ENCODE assay signal across 10 cellular contexts in the genomic region with DNA sequence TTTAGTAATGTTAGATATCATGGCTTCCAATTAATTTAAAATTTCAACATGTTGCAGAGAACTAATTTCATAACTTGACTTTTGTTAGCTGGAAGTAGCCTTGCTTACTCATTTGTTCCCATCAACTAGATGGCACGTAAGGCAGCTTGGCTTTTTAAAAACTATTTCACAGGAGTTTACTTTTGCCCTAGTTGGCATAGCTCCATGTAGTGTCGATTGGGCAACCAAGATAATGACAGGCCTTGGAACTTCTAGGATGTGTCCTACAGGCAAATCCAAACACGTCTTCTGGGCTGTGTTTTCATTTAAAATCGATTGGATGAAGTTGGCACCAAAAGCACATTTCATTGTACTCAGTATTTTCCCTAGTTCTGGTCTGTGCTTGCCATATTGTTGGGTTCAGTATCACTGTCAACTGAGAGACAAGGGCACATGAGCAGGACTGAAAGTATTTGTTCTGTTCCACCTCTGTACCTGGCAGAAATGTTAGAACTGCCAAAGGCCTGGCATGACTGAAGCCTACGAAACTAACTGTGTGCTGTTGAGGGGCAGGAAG. TPM values are rescaled to one million over a fixed set of nuclear protein-coding genes. Genes with fewer than 3 reads are reported as not detected.
DNase-seq lines count a peak whose midpoint lies in the region; ATAC-seq and TF ChIP-seq lines count a peak whose summit lies in the region.
"Had no signal": no experiment of that assay in that cellular context is flagged by ENCODE, and none has a peak within 500 bp of the region (broad histone marks: within the 10 kb centered on the region; RNA-seq: fewer than 3 reads in every experiment).

No MANE protein-coding gene starts in this region.

- intact Hi-C loops in left ventricle myocardium inferior (cut with micrococcal nuclease): no loop called here

- H3K27ac Mint-ChIP-seq in natural killer cell treated with Interleukin-12 subunit alpha and Interleukin-12 subunit beta and Interleukin-15 and Interleukin-18, amount 100 ng/mL, for 72 hours: no peak overlapping the region
- H3K27ac Mint-ChIP-seq: stimulated activated memory B cell treated with anti-CD40 and anti-IgM and Interleukin-4, amounts not matched to agents 10 μg/mL and 1 μg/mL and 100 μg/mL, for 72 hours had no signal

- H3K27me3 ChIP-seq in left ventricle myocardium inferior (ENCODE audit: low read depth) (no peaks in the 10 kb centered on the region), subcutaneous abdominal adipose tissue (ENCODE audit: control insufficient read depth in 5 of 5, insufficient read depth in 4 of 5, low read length in 5 of 5) (no peaks in the 10 kb centered on the region)
- H3K27me3 ChIP-seq: SJSA1 had no signal

- H3K36me3 ChIP-seq in left ventricle myocardium inferior (peaks cover 56% of the 10 kb centered on the region), subcutaneous abdominal adipose tissue (ENCODE audit: control insufficient read depth in 5 of 5, insufficient read depth in 5 of 5, low read length in 5 of 5) (peaks cover 6 to 28% (median 26%) of the 10 kb centered on the region in 5 donors)

- no peaks in the 10 kb centered on the region for H3K27me3 Mint-ChIP-seq in natural killer cell treated with Interleukin-12 subunit alpha and Interleukin-12 subunit beta and Interleukin-15 and Interleukin-18, amount 100 ng/mL, for 72 hours
- H3K27me3 Mint-ChIP-seq: stimulated activated memory B cell treated with anti-CD40 and anti-IgM and Interleukin-4, amounts not matched to agents 10 μg/mL and 1 μg/mL and 100 μg/mL, for 72 hours had no signal

- DNase-seq in HPDE6-E6E7 (ENCODE audit: extremely low spot score): peak; percentile 60
- DNase-seq in left ventricle myocardium inferior: no peak
- no peak for DNase-seq in stimulated activated CD4-positive, alpha-beta T cell treated with anti-CD3 and anti-CD28 coated beads, Interleukin-15, amount 100 ng/mL, for 24 hours
- DNase-seq in NCI-H748 (lab: John Stamatoyannopoulos, UW; ENCODE audit: unreplicated experiment): no peak
- DNase-seq in natural killer cell treated with Interleukin-12 subunit alpha and Interleukin-12 subunit beta and Interleukin-15 and Interleukin-18, amount 100 ng/mL, for 72 hours (ENCODE audit: low spot score): no peak

- H3K4me1 ChIP-seq in left ventricle myocardium inferior (peaks cover 64% of the 10 kb centered on the region), subcutaneous abdominal adipose tissue (ENCODE audit: control insufficient read depth in 5 of 5, insufficient read depth in 5 of 5, low read length in 5 of 5) (peaks cover 7 to 42% (median 37%) of the 10 kb centered on the region in 5 donors)

- TF ChIP-seq CTCF in VCaP (conservative IDR thresholded peaks at IDR 0.05): no peak
- no peak for TF ChIP-seq CTCF in left ventricle myocardium inferior (IDR thresholded peaks at IDR 0.05; ENCODE audit: borderline replicate concordance)

- peaks cover 0 to 5% of the 10 kb centered on the region in 2 donors for H3K4me1 Mint-ChIP-seq in natural killer cell treated with Interleukin-12 subunit alpha and Interleukin-12 subunit beta and Interleukin-15 and Interleukin-18, amount 100 ng/mL, for 72 hours (ENCODE audit: low read depth in 2 of 2)

- H3K9ac ChIP-seq in subcutaneous abdominal adipose tissue (ENCODE audit: low read length in 5 of 5): peak overlapping the region in 2 of 5 donors; percentile 11 to 43

- H3K27ac ChIP-seq in VCaP (peak overlapping the region; percentile 59), left ventricle myocardium inferior (replicated peaks) (peak overlapping the region; percentile 89), subcutaneous abdominal adipose tissue (ENCODE audit: low read depth, low read length) (peak overlapping the region; percentile 88)
- H3K27ac ChIP-seq: SJSA1 had no signal

- no peak for ATAC-seq in natural killer cell treated with Interleukin-12 subunit alpha and Interleukin-12 subunit beta and Interleukin-15 and Interleukin-18, amount 100 ng/mL, for 72 hours
- no peak for ATAC-seq in GM18520 (IDR thresholded peaks at IDR 0.05; ENCODE audit: unreplicated experiment)
- ATAC-seq: stimulated activated memory B cell treated with anti-CD40 and anti-IgM and Interleukin-4, amounts not matched to agents 10 μg/mL and 1 μg/mL and 100 μg/mL, for 72 hours had no signal

- peak overlapping the region; percentile 13 for H3K4me3 ChIP-seq in left ventricle myocardium inferior
- no peak overlapping the region for H3K4me3 ChIP-seq in subcutaneous abdominal adipose tissue (ENCODE audit: low read depth in 1 of 5, low read length in 5 of 5)
- H3K4me3 ChIP-seq: SJSA1 had no signal

- H3K9me3 ChIP-seq in left ventricle myocardium inferior (replicated peaks) (no peaks in the 10 kb centered on the region), subcutaneous abdominal adipose tissue (ENCODE audit: control insufficient read depth in 5 of 5, low read length in 5 of 5) (no peaks in the 10 kb centered on the region)
- H3K9me3 ChIP-seq: SJSA1 had no signal

- no peaks in the 10 kb centered on the region for H3K9me3 Mint-ChIP-seq in natural killer cell treated with Interleukin-12 subunit alpha and Interleukin-12 subunit beta and Interleukin-15 and Interleukin-18, amount 100 ng/mL, for 72 hours
- H3K9me3 Mint-ChIP-seq: stimulated activated memory B cell treated with anti-CD40 and anti-IgM and Interleukin-4, amounts not matched to agents 10 μg/mL and 1 μg/mL and 100 μg/mL, for 72 hours had no signal

- no peak overlapping the region for H3K4me3 Mint-ChIP-seq in natural killer cell treated with Interleukin-12 subunit alpha and Interleukin-12 subunit beta and Interleukin-15 and Interleukin-18, amount 100 ng/mL, for 72 hours
- H3K4me3 Mint-ChIP-seq: stimulated activated memory B cell treated with anti-CD40 and anti-IgM and Interleukin-4, amounts not matched to agents 10 μg/mL and 1 μg/mL and 100 μg/mL, for 72 hours had no signal

- peaks cover 15% of the 10 kb centered on the region for H3K36me3 Mint-ChIP-seq in natural killer cell treated with Interleukin-12 subunit alpha and Interleukin-12 subunit beta and Interleukin-15 and Interleukin-18, amount 100 ng/mL, for 72 hours

RNA-seq across cellular contexts. Expression of a gene that starts 29.4 kb away (rescaled TPM):
- 1,332 TPM for total RNA-seq in left ventricle myocardium inferior
- 10 to 100 TPM; 49.1 to 58.1 TPM for total RNA-seq in natural killer cell treated with Interleukin-12 subunit alpha and Interleukin-12 subunit beta and Interleukin-15 and Interleukin-18, amount 100 ng/mL, for 72 hours

RNA-seq across cellular contexts. Expression of a gene that starts 29.7 kb away (rescaled TPM):
- 523 TPM for total RNA-seq in left ventricle myocardium inferior
- 100 to 1,000 TPM in 1 of 2 donors, 10 to 100 TPM in 1; 80.4 to 108 TPM for total RNA-seq in natural killer cell treated with Interleukin-12 subunit alpha and Interleukin-12 subunit beta and Interleukin-15 and Interleukin-18, amount 100 ng/mL, for 72 hours

Comparison
In these comparisons a context has a peak if more than half of its experiments do, and no peak if none do; other contexts are left out.
1. RNA of a gene that starts 29.4 kb away (total RNA-seq): 1,332 TPM in left ventricle myocardium inferior (single experiment); 49.1 to 58.1 TPM in natural killer cell treated with Interleukin-12 subunit alpha and Interleukin-12 subunit beta and Interleukin-15 and Interleukin-18, amount 100 ng/mL, for 72 hours; every median in the first group is over 10 times any median in the second.
2. Peak in every context shown above with its lines, with median percentiles within 50 percentile points of each other: H3K27ac ChIP-seq.